ENCODE assay signal across 1 cellular context in genomic region chr2:138110453-138111083, GRCh38.
TF ChIP-seq lines count a peak whose summit lies in the region.

No MANE protein-coding gene starts in this region.

TF ChIP-seq in HepG2, 621 proteins besides CTCF, POLR2A, EP300 and RAD21 (continued from another document and continues in another):
- TF ChIP-seq, protein P1, sequence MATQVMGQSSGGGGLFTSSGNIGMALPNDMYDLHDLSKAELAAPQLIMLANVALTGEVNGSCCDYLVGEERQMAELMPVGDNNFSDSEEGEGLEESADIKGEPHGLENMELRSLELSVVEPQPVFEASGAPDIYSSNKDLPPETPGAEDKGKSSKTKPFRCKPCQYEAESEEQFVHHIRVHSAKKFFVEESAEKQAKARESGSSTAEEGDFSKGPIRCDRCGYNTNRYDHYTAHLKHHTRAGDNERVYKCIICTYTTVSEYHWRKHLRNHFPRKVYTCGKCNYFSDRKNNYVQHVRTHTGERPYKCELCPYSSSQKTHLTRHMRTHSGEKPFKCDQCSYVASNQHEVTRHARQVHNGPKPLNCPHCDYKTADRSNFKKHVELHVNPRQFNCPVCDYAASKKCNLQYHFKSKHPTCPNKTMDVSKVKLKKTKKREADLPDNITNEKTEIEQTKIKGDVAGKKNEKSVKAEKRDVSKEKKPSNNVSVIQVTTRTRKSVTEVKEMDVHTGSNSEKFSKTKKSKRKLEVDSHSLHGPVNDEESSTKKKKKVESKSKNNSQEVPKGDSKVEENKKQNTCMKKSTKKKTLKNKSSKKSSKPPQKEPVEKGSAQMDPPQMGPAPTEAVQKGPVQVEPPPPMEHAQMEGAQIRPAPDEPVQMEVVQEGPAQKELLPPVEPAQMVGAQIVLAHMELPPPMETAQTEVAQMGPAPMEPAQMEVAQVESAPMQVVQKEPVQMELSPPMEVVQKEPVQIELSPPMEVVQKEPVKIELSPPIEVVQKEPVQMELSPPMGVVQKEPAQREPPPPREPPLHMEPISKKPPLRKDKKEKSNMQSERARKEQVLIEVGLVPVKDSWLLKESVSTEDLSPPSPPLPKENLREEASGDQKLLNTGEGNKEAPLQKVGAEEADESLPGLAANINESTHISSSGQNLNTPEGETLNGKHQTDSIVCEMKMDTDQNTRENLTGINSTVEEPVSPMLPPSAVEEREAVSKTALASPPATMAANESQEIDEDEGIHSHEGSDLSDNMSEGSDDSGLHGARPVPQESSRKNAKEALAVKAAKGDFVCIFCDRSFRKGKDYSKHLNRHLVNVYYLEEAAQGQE (IDR thresholded peaks at IDR 0.05; ENCODE audit: borderline replicate concordance in 1 of 2, low read depth in 1 of 2, low read length in 2 of 2): peak in 1 of 2 experiments; percentile 48; a peak in 1 of 4 replicates
- TF ChIP-seq SIN3B (IDR thresholded peaks at IDR 0.05; ENCODE audit: low read length) (no peak), ZNF790 (CRISPR knock-in tag; IDR thresholded peaks at IDR 0.05; ENCODE audit: borderline replicate concordance) (0 out of 2 replicates have a peak, but pooled peaks have one; percentile 1), KLF9 (CRISPR knock-in tag; IDR thresholded peaks at IDR 0.05; ENCODE audit: low read depth) (no peak), PITX1 (CRISPR knock-in tag; IDR thresholded peaks at IDR 0.05) (peak; percentile 59; the same call in 1 of the 2 replicates), ZNF550 (CRISPR knock-in tag; IDR thresholded peaks at IDR 0.05; ENCODE audit: borderline replicate concordance) (no peak), ELF3 (CRISPR knock-in tag; IDR thresholded peaks at IDR 0.05) (peak; percentile 94), ZBTB7A (CRISPR knock-in tag; IDR thresholded peaks at IDR 0.05) (no peak), FOXA3 (CRISPR knock-in tag; IDR thresholded peaks at IDR 0.05) (peak; percentile 93), HOMEZ (CRISPR knock-in tag; IDR thresholded peaks at IDR 0.05; ENCODE audit: low read depth) (peak; percentile 100), ZMYM4 (CRISPR knock-in tag; IDR thresholded peaks at IDR 0.05) (peak; percentile 97), ZNF142 (CRISPR knock-in tag; IDR thresholded peaks at IDR 0.05) (no peak), NFE2L1 (CRISPR knock-in tag; IDR thresholded peaks at IDR 0.05; ENCODE audit: borderline replicate concordance) (no peak), KDM5B (CRISPR knock-in tag; IDR thresholded peaks at IDR 0.05; ENCODE audit: borderline replicate concordance) (no peak), FOXC1 (CRISPR knock-in tag; IDR thresholded peaks at IDR 0.05; ENCODE audit: borderline replicate concordance) (no peak), HMG20B (CRISPR knock-in tag; conservative IDR thresholded peaks at IDR 0.05) (peak; percentile 74), ZNF317 (CRISPR knock-in tag; IDR thresholded peaks at IDR 0.05) (0 out of 2 replicates have a peak, but pooled peaks have one; percentile 67), WIZ (CRISPR knock-in tag; IDR thresholded peaks at IDR 0.05) (0 out of 2 replicates have a peak, but pooled peaks have one; percentile 36), ZNF350 (CRISPR knock-in tag; IDR thresholded peaks at IDR 0.05; ENCODE audit: borderline replicate concordance, low read depth) (no peak), LCORL (IDR thresholded peaks at IDR 0.05) (peak; percentile 52; the same call in 1 of the 2 replicates), LCORL (CRISPR knock-in tag; IDR thresholded peaks at IDR 0.05) (peak; percentile 90), DNMT1 (CRISPR knock-in tag; IDR thresholded peaks at IDR 0.05) (no peak), RBAK (CRISPR knock-in tag; IDR thresholded peaks at IDR 0.05) (peak; percentile 87; the same call in 1 of the 2 replicates), IRX3 (CRISPR knock-in tag; IDR thresholded peaks at IDR 0.05; ENCODE audit: borderline replicate concordance, low read depth) (no peak), ZNF770 (CRISPR knock-in tag; IDR thresholded peaks at IDR 0.05) (no peak), JUNB (CRISPR knock-in tag; IDR thresholded peaks at IDR 0.05; ENCODE audit: borderline replicate concordance) (0 out of 2 replicates have a peak, but pooled peaks have one; percentile 35), NR3C1 (CRISPR knock-in tag; IDR thresholded peaks at IDR 0.05) (no peak), AHR (CRISPR knock-in tag; IDR thresholded peaks at IDR 0.05) (no peak), MZF1 (CRISPR knock-in tag; IDR thresholded peaks at IDR 0.05; ENCODE audit: borderline replicate concordance) (no peak), GMEB2 (CRISPR knock-in tag; IDR thresholded peaks at IDR 0.05; ENCODE audit: low read depth) (no peak), STAG1 (CRISPR knock-in tag; IDR thresholded peaks at IDR 0.05) (no peak)
- TF ChIP-seq, protein P2, sequence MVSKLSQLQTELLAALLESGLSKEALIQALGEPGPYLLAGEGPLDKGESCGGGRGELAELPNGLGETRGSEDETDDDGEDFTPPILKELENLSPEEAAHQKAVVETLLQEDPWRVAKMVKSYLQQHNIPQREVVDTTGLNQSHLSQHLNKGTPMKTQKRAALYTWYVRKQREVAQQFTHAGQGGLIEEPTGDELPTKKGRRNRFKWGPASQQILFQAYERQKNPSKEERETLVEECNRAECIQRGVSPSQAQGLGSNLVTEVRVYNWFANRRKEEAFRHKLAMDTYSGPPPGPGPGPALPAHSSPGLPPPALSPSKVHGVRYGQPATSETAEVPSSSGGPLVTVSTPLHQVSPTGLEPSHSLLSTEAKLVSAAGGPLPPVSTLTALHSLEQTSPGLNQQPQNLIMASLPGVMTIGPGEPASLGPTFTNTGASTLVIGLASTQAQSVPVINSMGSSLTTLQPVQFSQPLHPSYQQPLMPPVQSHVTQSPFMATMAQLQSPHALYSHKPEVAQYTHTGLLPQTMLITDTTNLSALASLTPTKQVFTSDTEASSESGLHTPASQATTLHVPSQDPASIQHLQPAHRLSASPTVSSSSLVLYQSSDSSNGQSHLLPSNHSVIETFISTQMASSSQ (IDR thresholded peaks at IDR 0.05; ENCODE audit: low read depth): peak; percentile 86
- TF ChIP-seq, protein P2 (CRISPR knock-in tag; IDR thresholded peaks at IDR 0.05; ENCODE audit: borderline replicate concordance): peak; percentile 85; the same call in 1 of the 2 replicates
- TF ChIP-seq, protein P3, sequence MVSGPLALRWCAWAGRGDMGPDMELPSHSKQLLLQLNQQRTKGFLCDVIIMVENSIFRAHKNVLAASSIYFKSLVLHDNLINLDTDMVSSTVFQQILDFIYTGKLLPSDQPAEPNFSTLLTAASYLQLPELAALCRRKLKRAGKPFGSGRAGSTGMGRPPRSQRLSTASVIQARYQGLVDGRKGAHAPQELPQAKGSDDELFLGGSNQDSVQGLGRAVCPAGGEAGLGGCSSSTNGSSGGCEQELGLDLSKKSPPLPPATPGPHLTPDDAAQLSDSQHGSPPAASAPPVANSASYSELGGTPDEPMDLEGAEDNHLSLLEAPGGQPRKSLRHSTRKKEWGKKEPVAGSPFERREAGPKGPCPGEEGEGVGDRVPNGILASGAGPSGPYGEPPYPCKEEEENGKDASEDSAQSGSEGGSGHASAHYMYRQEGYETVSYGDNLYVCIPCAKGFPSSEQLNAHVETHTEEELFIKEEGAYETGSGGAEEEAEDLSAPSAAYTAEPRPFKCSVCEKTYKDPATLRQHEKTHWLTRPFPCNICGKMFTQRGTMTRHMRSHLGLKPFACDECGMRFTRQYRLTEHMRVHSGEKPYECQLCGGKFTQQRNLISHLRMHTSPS (CRISPR knock-in tag; IDR thresholded peaks at IDR 0.05; ENCODE audit: low read depth): no peak
- TF ChIP-seq, protein P4, sequence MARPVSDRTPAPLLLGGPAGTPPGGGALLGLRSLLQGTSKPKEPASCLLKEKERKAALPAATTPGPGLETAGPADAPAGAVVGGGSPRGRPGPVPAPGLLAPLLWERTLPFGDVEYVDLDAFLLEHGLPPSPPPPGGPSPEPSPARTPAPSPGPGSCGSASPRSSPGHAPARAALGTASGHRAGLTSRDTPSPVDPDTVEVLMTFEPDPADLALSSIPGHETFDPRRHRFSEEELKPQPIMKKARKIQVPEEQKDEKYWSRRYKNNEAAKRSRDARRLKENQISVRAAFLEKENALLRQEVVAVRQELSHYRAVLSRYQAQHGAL (CRISPR knock-in tag; IDR thresholded peaks at IDR 0.05; ENCODE audit: not compliant biosample characterization): no peak
